ENCODE assay signal across 8 cellular contexts in the genomic region with DNA sequence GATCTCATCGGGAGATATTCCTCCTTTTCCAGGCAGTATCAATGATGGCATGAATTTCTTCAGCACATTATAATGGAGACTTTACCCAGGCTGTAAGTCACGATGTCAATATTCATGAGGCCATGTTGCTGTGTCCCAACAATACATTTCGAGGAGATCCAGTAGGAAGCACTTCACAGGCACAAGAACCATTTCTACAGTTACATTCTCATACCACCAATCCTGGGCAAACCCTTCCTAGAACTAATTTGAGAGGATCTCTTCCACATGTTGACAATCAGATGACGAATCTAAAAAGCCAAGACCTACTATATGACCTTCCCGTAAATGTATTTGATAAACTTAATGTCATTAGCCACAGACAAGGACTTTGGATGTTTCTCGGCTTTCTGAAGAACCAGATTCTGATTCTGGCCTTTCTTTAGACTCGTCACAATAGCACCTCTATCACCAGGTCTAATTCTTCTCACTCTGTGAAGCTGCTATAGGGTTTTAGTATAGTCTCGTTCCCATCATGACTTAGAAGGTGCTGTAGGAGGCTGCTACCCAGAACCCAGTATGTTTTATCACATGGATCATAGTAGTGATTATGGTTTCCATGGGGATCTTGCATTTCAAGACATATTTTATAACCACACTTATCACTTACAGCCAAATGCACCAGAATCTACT. TPM values are rescaled to one million over a fixed set of nuclear protein-coding genes. Genes with fewer than 3 reads are reported as not detected.
DNase-seq lines count a peak whose midpoint lies in the region; ATAC-seq and TF ChIP-seq lines count a peak whose summit lies in the region.

No MANE protein-coding gene starts in this region.

- peaks cover 5% of the 10 kb centered on the region for H3K4me1 ChIP-seq in stomach smooth muscle (ENCODE audit: control insufficient read depth, insufficient read depth, low read length)
- H3K4me1 ChIP-seq in SJCRH30 = peaks cover 3% of the 10 kb centered on the region; the same call in 1 of the 2 replicates

- peak overlapping the region in 1 of 2 donors; percentile 26 for H3K9ac ChIP-seq in stomach smooth muscle (ENCODE audit: low read length in 2 of 2)

- H3K27me3 Mint-ChIP-seq in activated naive CD4-positive, alpha-beta T cell treated with anti-CD3 and anti-CD28 coated beads, Interleukin-2, amount 10 ng/mL, durations not matched to agents 7 days and 5 days = peaks cover 5% of the 10 kb centered on the region

- CTCF ChIA-PET in activated naive CD4-positive, alpha-beta T cell treated with anti-CD3 and anti-CD28 coated beads, Interleukin-2, amount 10 ng/mL, durations not matched to agents 7 days and 5 days (lab: Charles Lee) = interaction anchor here (1.3 to 1.6 kb wide), 2 partner anchors 10 kb away, joined by 5 read pairs; no protein-coding TSS in a partner anchor

- DNase-seq in activated naive CD4-positive, alpha-beta T cell treated with anti-CD3 and anti-CD28 coated beads, Interleukin-2, amount 10 ng/mL, durations not matched to agents 7 days and 5 days = no peak
- DNase-seq in activated naive CD4-positive, alpha-beta T cell treated with Interleukin-2 at 50 U/mL for 16 hours = no peak
- DNase-seq in fibroblast of villous mesenchyme (ENCODE audit: low read depth) (no peak), SJCRH30 (no peak), DMS79 treated with DMSO at 0.1 percent for 48 hours (lab: John Stamatoyannopoulos, UW) (no peak)

- H3K36me3 Mint-ChIP-seq in activated naive CD4-positive, alpha-beta T cell treated with anti-CD3 and anti-CD28 coated beads, Interleukin-2, amount 10 ng/mL, durations not matched to agents 7 days and 5 days = peaks cover 14% of the 10 kb centered on the region

- H3K4me3 ChIP-seq in WI38 (ENCODE audit: low read depth, low read length) (peak overlapping the region; percentile 66), fibroblast of villous mesenchyme (ENCODE audit: low read depth, low read length) (peak overlapping the region; percentile 68), stomach smooth muscle (ENCODE audit: low read length in 2 of 2) (peak overlapping the region; percentile 69 to 80), SJCRH30 (no peak overlapping the region)

- TF ChIP-seq CTCF in WI38 (IDR thresholded peaks at IDR 0.05; ENCODE audit: low read depth, low read length) (no peak), fibroblast of villous mesenchyme (IDR thresholded peaks at IDR 0.05; ENCODE audit: insufficient read depth, low read depth, low read length) (no peak)

- H3K9me3 ChIP-seq in stomach smooth muscle (ENCODE audit: control insufficient read depth in 2 of 2, low read length in 2 of 2) = peaks cover 0 to 5% of the 10 kb centered on the region in 2 donors
- peaks cover 5% of the 10 kb centered on the region for H3K9me3 ChIP-seq in SJCRH30 (replicated peaks)

- H3K27ac Mint-ChIP-seq in activated naive CD4-positive, alpha-beta T cell treated with anti-CD3 and anti-CD28 coated beads, Interleukin-2, amount 10 ng/mL, durations not matched to agents 7 days and 5 days = no peak overlapping the region

- ATAC-seq in HG02588 (IDR thresholded peaks at IDR 0.05; ENCODE audit: unreplicated experiment) = no peak

- H3K27ac ChIP-seq in stomach smooth muscle (ENCODE audit: low read length) (no peak overlapping the region), SJCRH30 (no peak overlapping the region)

- no peaks in the 10 kb centered on the region for H3K36me3 ChIP-seq in stomach smooth muscle (ENCODE audit: control insufficient read depth in 2 of 2, insufficient read depth in 2 of 2, low read length in 2 of 2)
- H3K36me3 ChIP-seq in SJCRH30 = no peaks in the 10 kb centered on the region; the same call in 1 of the 2 replicates

- peak overlapping the region; percentile 73 for H3K4me3 Mint-ChIP-seq in activated naive CD4-positive, alpha-beta T cell treated with anti-CD3 and anti-CD28 coated beads, Interleukin-2, amount 10 ng/mL, durations not matched to agents 7 days and 5 days

- H3K4me1 Mint-ChIP-seq in activated naive CD4-positive, alpha-beta T cell treated with anti-CD3 and anti-CD28 coated beads, Interleukin-2, amount 10 ng/mL, durations not matched to agents 7 days and 5 days = peaks cover 18% of the 10 kb centered on the region

- H3K27me3 ChIP-seq in stomach smooth muscle (ENCODE audit: control insufficient read depth in 1 of 2, insufficient read depth in 2 of 2, low read length in 2 of 2) (no peaks in the 10 kb centered on the region), SJCRH30 (no peaks in the 10 kb centered on the region)

- H3K9me3 Mint-ChIP-seq in activated naive CD4-positive, alpha-beta T cell treated with anti-CD3 and anti-CD28 coated beads, Interleukin-2, amount 10 ng/mL, durations not matched to agents 7 days and 5 days = peaks cover 11% of the 10 kb centered on the region

RNA-seq across cellular contexts. Expression of a gene that starts 40.2 kb away (rescaled TPM):
- 10.0 and 14.7 TPM in 2 replicates for total RNA-seq in fibroblast of villous mesenchyme
- total RNA-seq in SJCRH30 (2014; rRNA removed; shearing (Covaris generic)) = 24.3 and 32.5 TPM in 2 replicates

RNA-seq across cellular contexts. Expression of a gene that starts 42.6 kb away (rescaled TPM):
- total RNA-seq in fibroblast of villous mesenchyme = under 0.01 and 0.64 TPM in 2 replicates
- 0.25 and 0.26 TPM in 2 replicates for total RNA-seq in SJCRH30 (2014; rRNA removed; shearing (Covaris generic))
